ENCODE assay signal across 14 cellular contexts in genomic region chrX:129749069-129749468, GRCh38. TPM values are rescaled to one million over a fixed set of nuclear protein-coding genes. Genes with fewer than 3 reads are reported as not detected.
"Had no signal": no experiment of that assay in that cellular context is flagged by ENCODE, and none has a peak within 500 bp of the region (broad histone marks: within the 10 kb centered on the region; RNA-seq: fewer than 3 reads in every experiment).

No MANE protein-coding gene starts in this region.

- H3K4me1 ChIP-seq: breast epithelium, esophagus muscularis mucosa, upper lobe of left lung had no signal

- ATAC-seq: SK-N-SH treated with all-trans-retinoic acid at 6 μM for 48 hours; stimulated activated naive B cell treated with anti-CD40 and anti-IgM and Interleukin-4, amounts not matched to agents 10 μg/mL and 1 μg/mL and 100 μg/mL, for 72 hours had no signal

- H3K27me3 ChIP-seq: esophagus muscularis mucosa, spleen, upper lobe of left lung had no signal

- DNase-seq: activated effector memory CD4-positive, alpha-beta T cell treated with Interleukin-2 at 50 U/mL for 16 hours; amygdala; retina; spleen; stimulated activated CD4-positive, alpha-beta T cell treated with anti-CD3 and anti-CD28 coated beads, Interleukin-1b, Interleukin-23, amount 100 ng/mL, for 48 hours; stimulated activated naive B cell treated with anti-CD40 and anti-IgM and Interleukin-4, amounts not matched to agents 10 μg/mL and 1 μg/mL and 100 μg/mL, for 72 hours; substantia nigra; upper lobe of left lung had no signal

- H3K4me3 ChIP-seq: breast epithelium, esophagus muscularis mucosa, spleen, upper lobe of left lung had no signal

- H3K27ac ChIP-seq: breast epithelium had no signal

- H3K9me3 ChIP-seq: breast epithelium, esophagus muscularis mucosa, spleen, upper lobe of left lung had no signal

- H3K36me3 ChIP-seq: breast epithelium, esophagus muscularis mucosa, spleen, upper lobe of left lung had no signal

RNA-seq across cellular contexts. Expression of gene XPNPEP2, which starts 10.3 kb away (rescaled TPM):
- total RNA-seq: kidney epithelial cell, myocyte had no signal

RNA-seq across cellular contexts. Expression of gene SASH3, which starts 30.7 kb away (rescaled TPM):
- total RNA-seq: kidney epithelial cell, mesothelial cell of epicardium, myocyte had no signal
